Comparison of ENCODE assay signal across 15 cellular contexts in the genomic region with DNA sequence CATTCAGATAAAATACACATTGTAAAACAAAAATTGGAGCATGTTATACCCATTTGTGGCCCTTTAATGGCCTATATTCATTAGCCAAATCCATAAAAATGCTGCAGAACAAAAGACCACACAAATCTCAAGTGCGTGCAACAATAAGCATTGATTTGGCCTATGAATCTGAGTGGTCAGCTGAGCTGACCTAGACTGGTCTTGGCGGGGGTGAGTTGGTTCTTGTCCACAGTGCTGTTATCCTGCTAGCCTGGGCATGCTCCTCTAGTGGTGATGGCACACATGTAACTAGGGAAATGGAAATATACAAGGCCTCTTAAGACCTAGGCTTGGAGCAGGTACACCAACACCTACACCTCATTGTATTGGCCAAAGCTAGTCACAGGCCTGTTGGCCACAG.
DNase-seq lines count a peak whose midpoint lies in the region; ATAC-seq and TF ChIP-seq lines count a peak whose summit lies in the region.
"Had no signal": no experiment of that assay in that cellular context is flagged by ENCODE, and none has a peak within 500 bp of the region (broad histone marks: within the 10 kb centered on the region; RNA-seq: fewer than 3 reads in every experiment).

No MANE protein-coding gene starts in this region.

- peak; percentile 21 for TF ChIP-seq CTCF in endodermal cell (conservative IDR thresholded peaks at IDR 0.05)

- in situ Hi-C loops in SK-MEL-5 (cut with HindIII; ENCODE audit: low pct_unique_long_range_greater_than_20kb, low sequenced_read_pairs): no loop called here

- no peaks in the 10 kb centered on the region for H3K4me1 Mint-ChIP-seq in endodermal cell
- H3K4me1 Mint-ChIP-seq in CD4-positive, alpha-beta memory T cell: no peaks in the 10 kb centered on the region
- H3K4me1 Mint-ChIP-seq: IgD-negative memory B cell had no signal

- H3K4me1 ChIP-seq in endodermal cell (ENCODE audit: control insufficient read depth, insufficient read depth, low read length): no peaks in the 10 kb centered on the region
- H3K4me1 ChIP-seq in CD4-positive, alpha-beta memory T cell (ENCODE audit: insufficient read depth, low read length): no peaks in the 10 kb centered on the region

- H3K27me3 Mint-ChIP-seq in endodermal cell (ENCODE audit: insufficient read depth): no peaks in the 10 kb centered on the region
- H3K27me3 Mint-ChIP-seq in CD4-positive, alpha-beta memory T cell: peaks cover 0 to 2% of the 10 kb centered on the region in 2 donors
- H3K27me3 Mint-ChIP-seq: IgD-negative memory B cell had no signal

- H3K9me3 ChIP-seq in endodermal cell (ENCODE audit: control insufficient read depth, low read length): no peaks in the 10 kb centered on the region
- H3K9me3 ChIP-seq in CD4-positive, alpha-beta memory T cell (ENCODE audit: control insufficient read depth in 1 of 2, low read length in 2 of 2): no peaks in the 10 kb centered on the region
- H3K9me3 ChIP-seq: SJSA1 had no signal

- DNase-seq in SK-MEL-5 (ENCODE audit: low read depth, low spot score) (peak; percentile 98), endodermal cell (no peak), midbrain (lab: John Stamatoyannopoulos, UW) (peak; percentile 85)
- no peak for DNase-seq in CD4-positive, alpha-beta memory T cell
- DNase-seq: H9, MV-4-11, NCI-H1417 treated with DMSO at 0.1 percent for 48 hours, NCI-H2029 treated with DMSO at 0.1 percent for 48 hours, NCI-H524 had no signal

- H3K27ac ChIP-seq in endodermal cell (ENCODE audit: low read depth, low read length) (no peak overlapping the region), temporal lobe (ENCODE audit: low read depth, low read length) (peak overlapping the region; percentile 96)
- H3K27ac ChIP-seq in CD4-positive, alpha-beta memory T cell (ENCODE audit: low read depth, low read length): no peak overlapping the region
- H3K27ac ChIP-seq: RWPE1, SJSA1 had no signal

- H3K4me3 ChIP-seq in endodermal cell (ENCODE audit: low read length): no peak overlapping the region
- H3K4me3 ChIP-seq in CD4-positive, alpha-beta memory T cell (ENCODE audit: low read length in 2 of 2): no peak overlapping the region
- H3K4me3 ChIP-seq: SJSA1 had no signal

- H3K36me3 ChIP-seq in endodermal cell (ENCODE audit: control insufficient read depth, insufficient read depth, low read length): no peaks in the 10 kb centered on the region
- H3K36me3 ChIP-seq in CD4-positive, alpha-beta memory T cell (ENCODE audit: insufficient read depth, low read length): no peaks in the 10 kb centered on the region
- H3K36me3 ChIP-seq: SJSA1 had no signal

- H3K27me3 ChIP-seq in endodermal cell (ENCODE audit: control insufficient read depth, insufficient read depth, low read length, poor library complexity, severe bottlenecking): no peaks in the 10 kb centered on the region
- H3K27me3 ChIP-seq in CD4-positive, alpha-beta memory T cell (ENCODE audit: insufficient read depth, low read length): no peaks in the 10 kb centered on the region
- H3K27me3 ChIP-seq: SJSA1 had no signal

- POLR2A ChIA-PET in CD4-positive, alpha-beta memory T cell (lab: Charles Lee; ENCODE audit: partially characterized antibody): no interaction called here

- no peak overlapping the region for H3K27ac Mint-ChIP-seq in endodermal cell
- no peak overlapping the region for H3K27ac Mint-ChIP-seq in CD4-positive, alpha-beta memory T cell
- H3K27ac Mint-ChIP-seq: H9, IgD-negative memory B cell had no signal

- no peak overlapping the region for H3K4me3 Mint-ChIP-seq in endodermal cell
- no peak overlapping the region for H3K4me3 Mint-ChIP-seq in CD4-positive, alpha-beta memory T cell
- H3K4me3 Mint-ChIP-seq: H9, IgD-negative memory B cell had no signal

- no peak for ATAC-seq in GM18870 (IDR thresholded peaks at IDR 0.05; ENCODE audit: unreplicated experiment)
- ATAC-seq in HG02973 (IDR thresholded peaks at IDR 0.05; ENCODE audit: unreplicated experiment): no peak

- intact Hi-C loops in CD4-positive, alpha-beta memory T cell (cut with micrococcal nuclease): no loop called here

- CTCF ChIA-PET in CD4-positive, alpha-beta memory T cell (lab: Charles Lee; ENCODE audit: partially characterized antibody): no interaction called here

- no peaks in the 10 kb centered on the region for H3K36me3 Mint-ChIP-seq in endodermal cell (ENCODE audit: low read depth)
- no peaks in the 10 kb centered on the region for H3K36me3 Mint-ChIP-seq in CD4-positive, alpha-beta memory T cell

- WGBS in endodermal cell (ENCODE audit: insufficient coverage in 1 of 2, insufficient read length in 1 of 2), 2 experiments: 83 to 98% methylated on average over 2 of the region's 2 CpGs

- no peaks in the 10 kb centered on the region for H3K9me3 Mint-ChIP-seq in endodermal cell
- no peaks in the 10 kb centered on the region for H3K9me3 Mint-ChIP-seq in CD4-positive, alpha-beta memory T cell
- H3K9me3 Mint-ChIP-seq: H9, IgD-negative memory B cell had no signal

- no peak overlapping the region for H3K9ac ChIP-seq in endodermal cell (ENCODE audit: extremely low read depth, low read length, poor library complexity, severe bottlenecking)

Comparison
In these comparisons a context has a peak if more than half of its experiments do, and no peak if none do; other contexts are left out.
1. DNase-seq: peak in SK-MEL-5 (single experiment) and midbrain (single experiment); none in endodermal cell (single experiment) and CD4-positive, alpha-beta memory T cell (0 of 5).